ENCODE assay signal across 13 cellular contexts in genomic region chr1:54336121-54336520, GRCh38.
DNase-seq lines count a peak whose midpoint lies in the region; ATAC-seq and TF ChIP-seq lines count a peak whose summit lies in the region.
"Had no signal": no experiment of that assay in that cellular context is flagged by ENCODE, and none has a peak within 500 bp of the region (broad histone marks: within the 10 kb centered on the region; RNA-seq: fewer than 3 reads in every experiment).

No MANE protein-coding gene starts in this region.

- H3K27ac Mint-ChIP-seq in MCF 10A (ENCODE audit: low read depth, unreplicated experiment), result no peak overlapping the region
- H3K27ac Mint-ChIP-seq in endothelial cell (ENCODE audit: unreplicated experiment), result peak overlapping the region; percentile 100
- H3K27ac Mint-ChIP-seq in nephron progenitor cell, result peak overlapping the region; percentile 99
- H3K27ac Mint-ChIP-seq: activated T-helper 2 cell treated with anti-CD3 and anti-CD28 coated beads, Interferon-gamma antibody, Interleukin-2, Interleukin-4, amounts not matched to agents 10 μg/mL and 5 μg/mL and 100 μg/mL, durations not matched to agents 14 hours and 24 hours and 36 hours had no signal

- POLR2A ChIA-PET in MCF 10A (lab: Yijun Ruan, JAX), result interaction anchor here (0.7 kb wide), 1 partner anchor 246 kb away, joined by 3 read pairs; no protein-coding TSS in a partner anchor

- BruUV-seq in MCF 10A (replicated peaks; lab: Mats Ljungman, UMichigan), result no TSS peak

- in situ Hi-C loops in transverse colon (cut with MboI; ENCODE audit: low pct_ligation_motif_present in 1 of 4, low pct_unique_long_range_greater_than_20kb in 1 of 4, low sequenced_read_pairs in 3 of 4), result no loop called here

- ATAC-seq in GM21515 (IDR thresholded peaks at IDR 0.05; ENCODE audit: unreplicated experiment), result no peak

- peaks cover 8% of the 10 kb centered on the region for H3K4me1 Mint-ChIP-seq in MCF 10A (ENCODE audit: insufficient read depth, unreplicated experiment)
- peaks cover 73% of the 10 kb centered on the region for H3K4me1 Mint-ChIP-seq in endothelial cell (ENCODE audit: unreplicated experiment)
- H3K4me1 Mint-ChIP-seq in nephron progenitor cell, result peaks cover 92% of the 10 kb centered on the region

- H3K36me3 Mint-ChIP-seq in MCF 10A (ENCODE audit: insufficient read depth, unreplicated experiment) (peaks cover 9% of the 10 kb centered on the region), endothelial cell (ENCODE audit: low read depth, unreplicated experiment) (peaks cover 6% of the 10 kb centered on the region), nephron progenitor cell (ENCODE audit: low read depth) (peaks cover 18% of the 10 kb centered on the region)

- H3K4me3 Mint-ChIP-seq in MCF 10A (ENCODE audit: unreplicated experiment) (no peak overlapping the region), endothelial cell (ENCODE audit: unreplicated experiment) (no peak overlapping the region), nephron progenitor cell (no peak overlapping the region)

- 60 to 79% methylated on average over 2 to 6 of the region's 6 CpGs for whole genome bisulfite sequencing in transverse colon (ENCODE audit: low coverage in 1 of 2), 2 donors

- TF ChIP-seq EP300 in transverse colon (IDR thresholded peaks at IDR 0.05; ENCODE audit: low read depth), result no peak

- H3K4me1 ChIP-seq in breast epithelium (peaks cover 0 to 13% of the 10 kb centered on the region in 2 donors), transverse colon (peaks cover 23 to 68% (median 40%) of the 10 kb centered on the region in 4 donors)

- TF ChIP-seq POLR2A in breast epithelium (IDR thresholded peaks at IDR 0.05), result no peak
- TF ChIP-seq POLR2A in transverse colon (IDR thresholded peaks at IDR 0.05), result no peak

- no peak for TF ChIP-seq CTCF in breast epithelium (IDR thresholded peaks at IDR 0.05)
- TF ChIP-seq CTCF in MCF 10A (IDR thresholded peaks at IDR 0.05; ENCODE audit: unreplicated experiment), result no peak
- no peak for TF ChIP-seq CTCF in endothelial cell (IDR thresholded peaks at IDR 0.05; ENCODE audit: unreplicated experiment)
- no peak for TF ChIP-seq CTCF in nephron progenitor cell (IDR thresholded peaks at IDR 0.05)
- TF ChIP-seq CTCF in transverse colon (IDR thresholded peaks at IDR 0.05), result no peak

- DNase-seq in breast epithelium (ENCODE audit: low spot score in 2 of 2) (no peak), MCF 10A (ENCODE audit: unreplicated experiment) (no peak), endothelial cell (ENCODE audit: low spot score) (no peak), nephron progenitor cell (no peak), transverse colon (no peak), AG08395 (ENCODE audit: low spot score) (no peak)
- DNase-seq in stimulated activated naive CD4-positive, alpha-beta T cell treated with Interleukin-2 at 50 U/mL for 16 hours (lab: John Stamatoyannopoulos, UW), result no peak
- DNase-seq: activated CD4-positive, alpha-beta T cell treated with anti-CD3 and anti-CD28 coated beads for 1 hour; DMS53; SHP77 treated with DMSO at 0.1 percent for 48 hours; stimulated activated CD4-positive, alpha-beta T cell treated with anti-CD3 and anti-CD28 coated beads, Interleukin-12 subunit alpha, Interleukin-12 subunit beta, amount 100 ng/mL, for 4 hours had no signal

- H3K27me3 Mint-ChIP-seq in MCF 10A (ENCODE audit: insufficient read depth, unreplicated experiment) (no peaks in the 10 kb centered on the region), endothelial cell (ENCODE audit: unreplicated experiment) (peaks cover 6% of the 10 kb centered on the region), nephron progenitor cell (ENCODE audit: low read depth, poor library complexity) (no peaks in the 10 kb centered on the region)

- H3K4me3 ChIP-seq in breast epithelium (no peak overlapping the region), transverse colon (no peak overlapping the region)

- H3K9me3 ChIP-seq in breast epithelium, result no peaks in the 10 kb centered on the region
- no peaks in the 10 kb centered on the region for H3K9me3 ChIP-seq in transverse colon

- CTCF ChIA-PET in MCF 10A (lab: Yijun Ruan, JAX), result no interaction called here

- H3K27ac ChIP-seq in breast epithelium (peak overlapping the region; percentile 73 to 79), transverse colon (peak overlapping the region; percentile 80 to 90 (median 85))

- no peaks in the 10 kb centered on the region for H3K36me3 ChIP-seq in breast epithelium
- H3K36me3 ChIP-seq in transverse colon, result no peaks in the 10 kb centered on the region

- H3K9me3 Mint-ChIP-seq in MCF 10A (ENCODE audit: unreplicated experiment), result no peaks in the 10 kb centered on the region
- H3K9me3 Mint-ChIP-seq in endothelial cell (ENCODE audit: unreplicated experiment), result no peaks in the 10 kb centered on the region
- no peaks in the 10 kb centered on the region for H3K9me3 Mint-ChIP-seq in nephron progenitor cell
- H3K9me3 Mint-ChIP-seq: activated T-helper 2 cell treated with anti-CD3 and anti-CD28 coated beads, Interferon-gamma antibody, Interleukin-2, Interleukin-4, amounts not matched to agents 10 μg/mL and 5 μg/mL and 100 μg/mL, durations not matched to agents 14 hours and 24 hours and 36 hours had no signal

- intact Hi-C loops in breast epithelium (cut with DNase I; ENCODE audit: low total_unique reads), result no loop called here
- intact Hi-C loops in MCF 10A (cut with micrococcal nuclease), result no loop called here
- intact Hi-C loops in transverse colon (cut with DNase I; ENCODE audit: low total_unique reads), result loop anchor here (10.0 kb wide), 1 partner anchor 61 kb away; no protein-coding TSS in a partner anchor

- H3K27me3 ChIP-seq in breast epithelium (no peaks in the 10 kb centered on the region), transverse colon (no peaks in the 10 kb centered on the region)
